8 cellular contexts compared by ENCODE assay signal in genomic region chr5:91381134-91381773, GRCh38. TPM values are rescaled to one million over a fixed set of nuclear protein-coding genes. Genes with fewer than 3 reads are reported as not detected.
DNase-seq lines count a peak whose midpoint lies in the region; ATAC-seq and TF ChIP-seq lines count a peak whose summit lies in the region.

No MANE protein-coding gene starts in this region.

- peaks cover 0 to 1% (median 0%) of the 10 kb centered on the region in 11 donors for H3K9me3 Mint-ChIP-seq in naive thymus-derived CD4-positive, alpha-beta T cell

- intact Hi-C loops in colonic mucosa (cut with DNase I), result loop anchor here (2.0 kb wide), 1 partner anchor 100 kb away; no protein-coding TSS in a partner anchor
- intact Hi-C loops in naive thymus-derived CD4-positive, alpha-beta T cell (cut with micrococcal nuclease), result loop anchor here (1.0 to 5.0 kb wide), 5 partner anchors 49 to 972 kb away; partner anchors contain the start of genes CETN3 (in 1 of the 2), LYSMD3 (in 1 of the 2), MBLAC2 (in 1 of the 2) and POLR3G (in 1 of the 2)

- H3K36me3 Mint-ChIP-seq in naive thymus-derived CD4-positive, alpha-beta T cell, result peaks cover 0 to 32% (median 11%) of the 10 kb centered on the region in 5 donors

- DNase-seq in colonic mucosa (no peak), SW480 (ENCODE audit: low spot score) (no peak), pons (ENCODE audit: low spot score) (no peak)
- DNase-seq in naive thymus-derived CD4-positive, alpha-beta T cell, result no peak
- DNase-seq in activated CD4-positive, alpha-beta T cell treated with anti-CD3 and anti-CD28 coated beads, Interleukin-2, amount 50 U/mL, for 1 hour, result no peak

- no peaks in the 10 kb centered on the region for H3K27me3 ChIP-seq in BLaER1 treated with 17β-estradiol and CSF1 and Interleukin-3, amounts not matched to agents 10 nM and 100 nM
- H3K27me3 ChIP-seq in colonic mucosa, result no peaks in the 10 kb centered on the region
- H3K27me3 ChIP-seq in naive thymus-derived CD4-positive, alpha-beta T cell (ENCODE audit: control insufficient read depth in 2 of 2, insufficient read depth in 2 of 2, low read length in 2 of 2), result no peaks in the 10 kb centered on the region

- H3K9me3 ChIP-seq in BLaER1 treated with 17β-estradiol and CSF1 and Interleukin-3, amounts not matched to agents 10 nM and 100 nM (replicated peaks in 1 of 11), result no peaks in the 10 kb centered on the region
- H3K9me3 ChIP-seq in KOPT-K1 (ENCODE audit: insufficient read depth, low read length, poor library complexity, severe bottlenecking), result no peaks in the 10 kb centered on the region
- H3K9me3 ChIP-seq in colonic mucosa, result no peaks in the 10 kb centered on the region
- no peaks in the 10 kb centered on the region for H3K9me3 ChIP-seq in naive thymus-derived CD4-positive, alpha-beta T cell (ENCODE audit: control insufficient read depth in 2 of 3, low read length in 3 of 3)

- POLR2A ChIA-PET in naive thymus-derived CD4-positive, alpha-beta T cell (lab: Charles Lee), result interaction anchor here (0.6 to 2.2 kb wide), 30 partner anchors 11 to 971 kb away, joined by 3 to 122 read pairs (median 5); partner anchors contain the start of genes CETN3, MBLAC2 and POLR3G

- CTCF ChIA-PET in naive thymus-derived CD4-positive, alpha-beta T cell (lab: Charles Lee), result interaction anchor here (0.6 to 2.1 kb wide), 4 partner anchors 155 to 948 kb away, joined by 3 to 17 read pairs (median 4); no protein-coding TSS in a partner anchor

- no peak for ATAC-seq in naive thymus-derived CD4-positive, alpha-beta T cell
- ATAC-seq in esophagus mucosa, result no peak

- H3K27ac ChIP-seq in BLaER1 treated with 17β-estradiol and CSF1 and Interleukin-3, amounts not matched to agents 10 nM and 100 nM, result peak overlapping the region; percentile 94 to 100 (median 98)
- peak overlapping the region; percentile 99 for H3K27ac ChIP-seq in KOPT-K1 (ENCODE audit: low read depth, low read length, poor library complexity, severe bottlenecking)
- H3K27ac ChIP-seq in colonic mucosa, result peak overlapping the region; percentile 100
- peak overlapping the region; percentile 97 for H3K27ac ChIP-seq in naive thymus-derived CD4-positive, alpha-beta T cell (ENCODE audit: low read depth, low read length)

- peaks cover 0 to 12% (median 0%) of the 10 kb centered on the region in 11 experiments; a peak in 4 of 22 replicates for H4K20me1 ChIP-seq in BLaER1 treated with 17β-estradiol and CSF1 and Interleukin-3, amounts not matched to agents 10 nM and 100 nM

- peak overlapping the region; percentile 72 to 96 (median 81) for H3K4me2 ChIP-seq in BLaER1 treated with 17β-estradiol and CSF1 and Interleukin-3, amounts not matched to agents 10 nM and 100 nM

- no peaks in the 10 kb centered on the region for H3K27me3 Mint-ChIP-seq in naive thymus-derived CD4-positive, alpha-beta T cell

- H3K4me1 Mint-ChIP-seq in naive thymus-derived CD4-positive, alpha-beta T cell, result peaks cover 9 to 51% (median 39%) of the 10 kb centered on the region in 7 donors

- H3K27ac Mint-ChIP-seq in naive thymus-derived CD4-positive, alpha-beta T cell, result peak overlapping the region; percentile 97 to 100 (median 98)

- peaks cover 11 to 33% (median 15%) of the 10 kb centered on the region in 10 experiments; a peak in 19 of 20 replicates for H3K4me1 ChIP-seq in BLaER1 treated with 17β-estradiol and CSF1 and Interleukin-3, amounts not matched to agents 10 nM and 100 nM
- H3K4me1 ChIP-seq in colonic mucosa, result peaks cover 11% of the 10 kb centered on the region
- peaks cover 28 to 37% of the 10 kb centered on the region in 2 donors for H3K4me1 ChIP-seq in naive thymus-derived CD4-positive, alpha-beta T cell (ENCODE audit: control insufficient read depth in 2 of 2, insufficient read depth in 2 of 2, low read length in 2 of 2)

- H3K4me3 Mint-ChIP-seq in naive thymus-derived CD4-positive, alpha-beta T cell, result peak overlapping the region; percentile 93 to 100 (median 98)

- H3K9ac ChIP-seq in BLaER1 treated with 17β-estradiol and CSF1 and Interleukin-3, amounts not matched to agents 10 nM and 100 nM, result peak overlapping the region; percentile 91 to 100 (median 97)
- H3K9ac ChIP-seq in colonic mucosa (ENCODE audit: low read depth in 2 of 2, low read length in 2 of 2), result peak overlapping the region; percentile 72 to 100

- peak overlapping the region; percentile 71 to 85 (median 76) for H3K4me3 ChIP-seq in BLaER1 treated with 17β-estradiol and CSF1 and Interleukin-3, amounts not matched to agents 10 nM and 100 nM
- peak overlapping the region; percentile 81 for H3K4me3 ChIP-seq in colonic mucosa
- H3K4me3 ChIP-seq in naive thymus-derived CD4-positive, alpha-beta T cell (ENCODE audit: low read length), result peak overlapping the region; percentile 81

- TF ChIP-seq CTCF in colonic mucosa (IDR thresholded peaks at IDR 0.05), result no peak

- peaks cover 6 to 26% (median 17%) of the 10 kb centered on the region in 11 experiments; a peak in 18 of 22 replicates for H3K36me3 ChIP-seq in BLaER1 treated with 17β-estradiol and CSF1 and Interleukin-3, amounts not matched to agents 10 nM and 100 nM
- H3K36me3 ChIP-seq in KOPT-K1 (ENCODE audit: insufficient read depth, low read length), result peaks cover 18% of the 10 kb centered on the region; the same call in 1 of the 2 replicates
- no peaks in the 10 kb centered on the region for H3K36me3 ChIP-seq in colonic mucosa
- H3K36me3 ChIP-seq in naive thymus-derived CD4-positive, alpha-beta T cell (ENCODE audit: control insufficient read depth in 2 of 3, insufficient read depth in 3 of 3, low read length in 3 of 3), result peaks cover 0 to 9% (median 0%) of the 10 kb centered on the region in 3 experiments

RNA-seq across cellular contexts. Expression of gene ARRDC3, which starts 1.9 kb away (rescaled TPM):
- total RNA-seq in colonic mucosa (10 to 100 TPM; 28.0 to 37.6 TPM), esophagus mucosa (55.4 TPM)
- 100 to 1,000 TPM in 4 of 5 experiments, 10 to 100 TPM in 1; 29.8 to 256 (median 172) TPM for total RNA-seq in naive thymus-derived CD4-positive, alpha-beta T cell
- polyA plus RNA-seq in naive thymus-derived CD4-positive, alpha-beta T cell, result 100 to 1,000 TPM in 1 of 2 donors, 10 to 100 TPM in 1; 60.5 to 130 TPM
